1 cellular context compared by ENCODE assay signal in the genomic region with DNA sequence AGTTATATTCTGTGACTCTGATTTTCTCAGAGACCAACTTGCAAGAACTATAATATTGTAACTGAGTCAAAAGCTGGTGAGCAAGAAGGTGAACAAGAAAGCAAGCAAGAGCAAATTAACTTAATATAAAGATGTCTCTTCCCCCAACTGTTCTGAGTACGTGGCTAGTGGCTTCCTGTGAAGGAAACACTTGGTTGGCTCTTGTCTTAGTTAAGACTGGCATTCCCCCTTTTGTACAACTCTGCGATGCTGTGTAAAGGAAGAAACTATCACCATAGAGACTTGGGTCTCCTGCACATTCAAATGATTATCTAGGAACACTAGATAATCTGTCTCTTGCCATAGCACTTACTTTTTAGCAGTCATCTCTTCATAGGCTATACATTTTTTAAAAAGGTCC.
TF ChIP-seq lines count a peak whose summit lies in the region.

No MANE protein-coding gene starts in this region.

TF ChIP-seq in HepG2, 621 proteins besides CTCF, POLR2A, EP300 and RAD21:
- no peak for TF ChIP-seq ZNF782 (CRISPR knock-in tag; IDR thresholded peaks at IDR 0.05; ENCODE audit: borderline replicate concordance)
- TF ChIP-seq ZNF605 (CRISPR knock-in tag; IDR thresholded peaks at IDR 0.05), result no peak
- no peak for TF ChIP-seq SP4 (CRISPR knock-in tag; IDR thresholded peaks at IDR 0.05)
- TF ChIP-seq CBX1 (IDR thresholded peaks at IDR 0.05; ENCODE audit: low read depth), result no peak
- no peak for TF ChIP-seq HNF4A (CRISPR knock-in tag; IDR thresholded peaks at IDR 0.05)
- no peak for TF ChIP-seq MTA1 (CRISPR knock-in tag; IDR thresholded peaks at IDR 0.05; ENCODE audit: borderline replicate concordance)
